ENCODE assay signal across 10 cellular contexts in the genomic region with DNA sequence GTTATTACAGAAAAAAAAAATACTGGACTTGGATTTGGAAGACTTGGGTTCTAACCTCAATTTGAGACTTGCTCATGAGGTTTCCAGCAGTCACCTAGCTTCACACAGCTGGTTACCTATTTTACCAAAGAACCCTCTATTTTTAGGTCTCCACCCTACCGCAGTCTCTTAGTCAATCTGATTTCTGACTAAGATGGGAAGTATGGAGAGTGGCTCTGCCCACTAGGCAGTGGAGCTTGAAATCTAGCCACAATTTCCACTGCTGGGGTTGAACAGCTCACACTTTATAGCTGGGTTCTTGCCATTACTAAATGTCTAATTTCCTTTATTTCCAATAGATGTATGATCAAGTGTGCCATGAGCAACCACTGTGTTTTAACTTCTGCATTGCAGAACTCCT. TPM values are rescaled to one million over a fixed set of nuclear protein-coding genes. Genes with fewer than 3 reads are reported as not detected.
DNase-seq lines count a peak whose midpoint lies in the region; ATAC-seq and TF ChIP-seq lines count a peak whose summit lies in the region.
"Had no signal": no experiment of that assay in that cellular context is flagged by ENCODE, and none has a peak within 500 bp of the region (broad histone marks: within the 10 kb centered on the region; RNA-seq: fewer than 3 reads in every experiment).

No MANE protein-coding gene starts in this region.

- ATAC-seq in GM19328 (IDR thresholded peaks at IDR 0.05; ENCODE audit: unreplicated experiment) (peak; percentile 88), HG02763 (IDR thresholded peaks at IDR 0.05; ENCODE audit: unreplicated experiment) (peak; percentile 92), HG03571 (IDR thresholded peaks at IDR 0.05; ENCODE audit: unreplicated experiment) (peak; percentile 95)
- ATAC-seq in stimulated activated naive B cell treated with anti-CD40 and anti-IgM and Interleukin-4, amounts not matched to agents 10 μg/mL and 1 μg/mL and 100 μg/mL, for 72 hours (replicated peaks), result peak; percentile 73 to 80
- ATAC-seq in natural killer cell treated with Interleukin-12 subunit alpha and Interleukin-12 subunit beta and Interleukin-15 and Interleukin-18, amount 100 ng/mL, for 72 hours, result no peak
- ATAC-seq: activated CD8-positive, alpha-beta T cell treated with anti-CD3 and anti-CD28 coated beads for 36 hours; Right ventricle myocardium inferior had no signal

- no peaks in the 10 kb centered on the region for H3K9me3 Mint-ChIP-seq in stimulated activated naive B cell treated with anti-CD40 and anti-IgM and Interleukin-4, amounts not matched to agents 10 μg/mL and 1 μg/mL and 100 μg/mL, for 72 hours
- no peaks in the 10 kb centered on the region for H3K9me3 Mint-ChIP-seq in endothelial cell (ENCODE audit: unreplicated experiment)
- H3K9me3 Mint-ChIP-seq in natural killer cell treated with Interleukin-12 subunit alpha and Interleukin-12 subunit beta and Interleukin-15 and Interleukin-18, amount 100 ng/mL, for 72 hours, result peaks cover 14% of the 10 kb centered on the region
- H3K9me3 Mint-ChIP-seq: activated CD8-positive, alpha-beta T cell treated with anti-CD3 and anti-CD28 coated beads for 36 hours had no signal

- H3K27me3 Mint-ChIP-seq in stimulated activated naive B cell treated with anti-CD40 and anti-IgM and Interleukin-4, amounts not matched to agents 10 μg/mL and 1 μg/mL and 100 μg/mL, for 72 hours, result peaks cover 0 to 12% of the 10 kb centered on the region in 2 donors
- H3K27me3 Mint-ChIP-seq in endothelial cell (ENCODE audit: unreplicated experiment), result no peaks in the 10 kb centered on the region
- H3K27me3 Mint-ChIP-seq in natural killer cell treated with Interleukin-12 subunit alpha and Interleukin-12 subunit beta and Interleukin-15 and Interleukin-18, amount 100 ng/mL, for 72 hours, result no peaks in the 10 kb centered on the region
- H3K27me3 Mint-ChIP-seq: activated CD8-positive, alpha-beta T cell treated with anti-CD3 and anti-CD28 coated beads for 36 hours had no signal

- no peaks in the 10 kb centered on the region for H3K36me3 Mint-ChIP-seq in stimulated activated naive B cell treated with anti-CD40 and anti-IgM and Interleukin-4, amounts not matched to agents 10 μg/mL and 1 μg/mL and 100 μg/mL, for 72 hours
- peaks cover 14% of the 10 kb centered on the region for H3K36me3 Mint-ChIP-seq in endothelial cell (ENCODE audit: low read depth, unreplicated experiment)
- no peaks in the 10 kb centered on the region for H3K36me3 Mint-ChIP-seq in natural killer cell treated with Interleukin-12 subunit alpha and Interleukin-12 subunit beta and Interleukin-15 and Interleukin-18, amount 100 ng/mL, for 72 hours

- TF ChIP-seq CTCF in endothelial cell (IDR thresholded peaks at IDR 0.05; ENCODE audit: unreplicated experiment), result no peak

- DNase-seq in stimulated activated naive B cell treated with anti-CD40 and anti-IgM and Interleukin-4, amounts not matched to agents 10 μg/mL and 1 μg/mL and 100 μg/mL, for 72 hours, result no peak
- DNase-seq in endothelial cell (ENCODE audit: low spot score), result no peak
- DNase-seq in stimulated activated CD4-positive, alpha-beta T cell treated with anti-CD3 and anti-CD28 coated beads, Interleukin-4, amount 100 ng/mL, for 1 hour, result no peak
- DNase-seq in natural killer cell treated with Interleukin-12 subunit alpha and Interleukin-12 subunit beta and Interleukin-15 and Interleukin-18, amount 100 ng/mL, for 72 hours (ENCODE audit: low spot score), result no peak
- DNase-seq: activated CD8-positive, alpha-beta T cell treated with anti-CD3 and anti-CD28 coated beads for 36 hours; sigmoid colon had no signal

- no peak overlapping the region for H3K27ac Mint-ChIP-seq in stimulated activated naive B cell treated with anti-CD40 and anti-IgM and Interleukin-4, amounts not matched to agents 10 μg/mL and 1 μg/mL and 100 μg/mL, for 72 hours
- no peak overlapping the region for H3K27ac Mint-ChIP-seq in endothelial cell (ENCODE audit: unreplicated experiment)
- H3K27ac Mint-ChIP-seq in natural killer cell treated with Interleukin-12 subunit alpha and Interleukin-12 subunit beta and Interleukin-15 and Interleukin-18, amount 100 ng/mL, for 72 hours, result no peak overlapping the region
- H3K27ac Mint-ChIP-seq: activated CD8-positive, alpha-beta T cell treated with anti-CD3 and anti-CD28 coated beads for 36 hours had no signal

- H3K4me1 Mint-ChIP-seq in stimulated activated naive B cell treated with anti-CD40 and anti-IgM and Interleukin-4, amounts not matched to agents 10 μg/mL and 1 μg/mL and 100 μg/mL, for 72 hours, result no peaks in the 10 kb centered on the region
- H3K4me1 Mint-ChIP-seq in endothelial cell (ENCODE audit: unreplicated experiment), result peaks cover 6% of the 10 kb centered on the region
- H3K4me1 Mint-ChIP-seq in natural killer cell treated with Interleukin-12 subunit alpha and Interleukin-12 subunit beta and Interleukin-15 and Interleukin-18, amount 100 ng/mL, for 72 hours (ENCODE audit: low read depth in 2 of 2), result no peaks in the 10 kb centered on the region

- no peak overlapping the region for H3K4me3 Mint-ChIP-seq in stimulated activated naive B cell treated with anti-CD40 and anti-IgM and Interleukin-4, amounts not matched to agents 10 μg/mL and 1 μg/mL and 100 μg/mL, for 72 hours
- no peak overlapping the region for H3K4me3 Mint-ChIP-seq in endothelial cell (ENCODE audit: unreplicated experiment)
- no peak overlapping the region for H3K4me3 Mint-ChIP-seq in natural killer cell treated with Interleukin-12 subunit alpha and Interleukin-12 subunit beta and Interleukin-15 and Interleukin-18, amount 100 ng/mL, for 72 hours
- H3K4me3 Mint-ChIP-seq: activated CD8-positive, alpha-beta T cell treated with anti-CD3 and anti-CD28 coated beads for 36 hours had no signal

RNA-seq across cellular contexts. Expression of a gene that starts 43.2 kb away (rescaled TPM):
- 63.8 TPM for total RNA-seq in endothelial cell (ENCODE audit: unreplicated experiment)
- not detected for total RNA-seq in natural killer cell treated with Interleukin-12 subunit alpha and Interleukin-12 subunit beta and Interleukin-15 and Interleukin-18, amount 100 ng/mL, for 72 hours
- total RNA-seq: activated CD8-positive, alpha-beta T cell treated with anti-CD3 and anti-CD28 coated beads for 36 hours had no signal

Comparison
In these comparisons a context has a peak if more than half of its experiments do, and no peak if none do; other contexts are left out.
1. ATAC-seq: peak in GM19328 (single experiment), HG02763 (single experiment), HG03571 (single experiment) and stimulated activated naive B cell treated with anti-CD40 and anti-IgM and Interleukin-4, amounts not matched to agents 10 μg/mL and 1 μg/mL and 100 μg/mL, for 72 hours (2 of 2); none in natural killer cell treated with Interleukin-12 subunit alpha and Interleukin-12 subunit beta and Interleukin-15 and Interleukin-18, amount 100 ng/mL, for 72 hours (0 of 2).
2. RNA of a gene that starts 43.2 kb away (total RNA-seq): 63.8 TPM in endothelial cell (single experiment); not detected in natural killer cell treated with Interleukin-12 subunit alpha and Interleukin-12 subunit beta and Interleukin-15 and Interleukin-18, amount 100 ng/mL, for 72 hours; every median in the first group is over 10 times any median in the second.